In genomic region chr1:6183520-6183989, GRCh38 we compare ENCODE assay signal across 13 cellular contexts. TPM values are rescaled to one million over a fixed set of nuclear protein-coding genes. Genes with fewer than 3 reads are reported as not detected.
DNase-seq lines count a peak whose midpoint lies in the region; ATAC-seq and TF ChIP-seq lines count a peak whose summit lies in the region.
"Had no signal": no experiment of that assay in that cellular context is flagged by ENCODE, and none has a peak within 500 bp of the region (broad histone marks: within the 10 kb centered on the region; RNA-seq: fewer than 3 reads in every experiment).

No MANE protein-coding gene starts in this region.

- H3K9me3 ChIP-seq in OCI-LY1 (ENCODE audit: low read length) = no peaks in the 10 kb centered on the region
- H3K9me3 ChIP-seq in adrenal gland (replicated peaks in 1 of 3) = no peaks in the 10 kb centered on the region
- no peaks in the 10 kb centered on the region for H3K9me3 ChIP-seq in uterus
- H3K9me3 ChIP-seq: right lobe of liver had no signal

- no peaks in the 10 kb centered on the region for H3F3A ChIP-seq in OCI-LY1 (ENCODE audit: insufficient read depth, low read length)

- H3K9me3 Mint-ChIP-seq in chondrocyte (ENCODE audit: low read depth) = no peaks in the 10 kb centered on the region
- H3K9me3 Mint-ChIP-seq: mesothelial cell of epicardium had no signal

- intact Hi-C loops in adrenal gland (cut with DNase I) (no loop called here), uterus (cut with DNase I; ENCODE audit: low total_unique reads) (no loop called here)

- H3K9ac ChIP-seq in OCI-LY1 (ENCODE audit: low read length) = no peak overlapping the region

- no peaks in the 10 kb centered on the region for H3K79me2 ChIP-seq in OCI-LY1 (ENCODE audit: insufficient read depth, low read length)

- H3K27ac Mint-ChIP-seq in chondrocyte (ENCODE audit: unreplicated experiment) = no peak overlapping the region

- H3K27me3 ChIP-seq in OCI-LY1 (ENCODE audit: insufficient read depth, low read length) (no peaks in the 10 kb centered on the region; the same call in 1 of the 2 replicates), adrenal gland (peaks cover 22% of the 10 kb centered on the region), uterus (peaks cover 4 to 5% of the 10 kb centered on the region in 2 donors)

- H3K4me3 ChIP-seq in OCI-LY1 (ENCODE audit: low read depth, low read length, poor library complexity, severe bottlenecking) (no peak overlapping the region), adrenal gland (no peak overlapping the region), uterus (no peak overlapping the region)
- H3K4me3 ChIP-seq: right lobe of liver had no signal

- TF ChIP-seq POLR2A in adrenal gland (IDR thresholded peaks at IDR 0.05) (no peak), uterus (IDR thresholded peaks at IDR 0.05) (no peak)

- H3K27me3 Mint-ChIP-seq in chondrocyte (ENCODE audit: low read depth) = peaks cover 6% of the 10 kb centered on the region

- ATAC-seq in HG03457 (IDR thresholded peaks at IDR 0.05; ENCODE audit: unreplicated experiment) = no peak

- WGBS in adrenal gland, 4 donors = 46 to 57% (median 51%) methylated on average over 6 of the region's 6 CpGs

- no peaks in the 10 kb centered on the region for H3K9me2 ChIP-seq in OCI-LY1 (ENCODE audit: low read depth, low read length)

- H2AFZ ChIP-seq in OCI-LY1 (ENCODE audit: low read length) = no peak overlapping the region

- DNase-seq in 8988T (peak; percentile 18), EL (peak; percentile 47), chondrocyte (ENCODE audit: low spot score) (no peak), adrenal gland (no peak), HEK293T (ENCODE audit: extremely low spot score) (no peak), uterus (no peak)
- DNase-seq: NCI-H1048, NCI-H748 treated with DMSO at 0.1 percent for 48 hours, right lobe of liver had no signal

- H3K4me1 Mint-ChIP-seq in chondrocyte (ENCODE audit: low read depth) = peaks cover 36% of the 10 kb centered on the region

- H3K4me1 ChIP-seq in OCI-LY1 (ENCODE audit: insufficient read depth, low read length, severe bottlenecking) = no peaks in the 10 kb centered on the region
- peaks cover 0 to 8% of the 10 kb centered on the region in 2 donors for H3K4me1 ChIP-seq in adrenal gland (replicated peaks in 1 of 2)
- peaks cover 0 to 22% of the 10 kb centered on the region in 2 donors for H3K4me1 ChIP-seq in uterus

- POLR2A ChIA-PET in HEK293T (lab: Yijun Ruan, JAX) = no interaction called here

- H3K36me3 ChIP-seq in OCI-LY1 (ENCODE audit: insufficient read depth, low read length) = peaks cover 43% of the 10 kb centered on the region
- H3K36me3 ChIP-seq in adrenal gland (replicated peaks in 1 of 2) = peaks cover 0 to 24% of the 10 kb centered on the region in 2 donors
- H3K36me3 ChIP-seq in uterus = no peaks in the 10 kb centered on the region

- no peaks in the 10 kb centered on the region for H4K20me1 ChIP-seq in OCI-LY1 (ENCODE audit: insufficient read depth, low read length)

- no peak overlapping the region for H3K4me2 ChIP-seq in OCI-LY1 (ENCODE audit: low read length)

- peak; percentile 23; the same call in 1 of the 2 replicates for TF ChIP-seq CTCF in OCI-LY1 (IDR thresholded peaks at IDR 0.05; ENCODE audit: low read length)
- TF ChIP-seq CTCF in chondrocyte (IDR thresholded peaks at IDR 0.05) = peak; percentile 36
- no peak for TF ChIP-seq CTCF in adrenal gland (IDR thresholded peaks at IDR 0.05)
- TF ChIP-seq CTCF in uterus (IDR thresholded peaks at IDR 0.05) = no peak

- H3K27ac ChIP-seq in OCI-LY1 (ENCODE audit: low read depth, low read length, poor library complexity, severe bottlenecking) = no peak overlapping the region
- H3K27ac ChIP-seq in adrenal gland = no peak overlapping the region
- no peak overlapping the region for H3K27ac ChIP-seq in uterus
- H3K27ac ChIP-seq: C4-2B, right lobe of liver had no signal

- CTCF ChIA-PET in HEK293T (lab: Yijun Ruan, JAX) = interaction anchor here (1.6 kb wide), 1 partner anchor 22 kb away, joined by 5 read pairs; the partner anchor contains the start of gene RNF207

- no peak overlapping the region for H3K4me3 Mint-ChIP-seq in chondrocyte (ENCODE audit: unreplicated experiment)
- H3K4me3 Mint-ChIP-seq: mesothelial cell of epicardium had no signal

- H3K36me3 Mint-ChIP-seq in chondrocyte (ENCODE audit: low read depth) = peaks cover 11% of the 10 kb centered on the region

TF ChIP-seq in HEK293T, 16 proteins besides CTCF, POLR2A, EP300 and RAD21:
- no peak for TF ChIP-seq TARDBP (IDR thresholded peaks at IDR 0.05)
- no peak for TF ChIP-seq L3MBTL2 (conservative IDR thresholded peaks at IDR 0.05)
- no peak for TF ChIP-seq NFRKB (IDR thresholded peaks at IDR 0.05)
- no peak for TF ChIP-seq CTBP1 (IDR thresholded peaks at IDR 0.05; ENCODE audit: borderline replicate concordance)
- TF ChIP-seq ZNF384 (IDR thresholded peaks at IDR 0.05) = no peak
- TF ChIP-seq FOXM1 (IDR thresholded peaks at IDR 0.05; ENCODE audit: borderline replicate concordance) = no peak
- TF ChIP-seq BHLHE40 (IDR thresholded peaks at IDR 0.05; ENCODE audit: borderline replicate concordance) = no peak
- TF ChIP-seq SP1 (IDR thresholded peaks at IDR 0.05) = no peak
- TF ChIP-seq ARNT (IDR thresholded peaks at IDR 0.05) = no peak
- TF ChIP-seq FOXA1 (IDR thresholded peaks at IDR 0.05) = no peak
- no peak for TF ChIP-seq FOXK2 (IDR thresholded peaks at IDR 0.05)
- TF ChIP-seq, protein P1, sequence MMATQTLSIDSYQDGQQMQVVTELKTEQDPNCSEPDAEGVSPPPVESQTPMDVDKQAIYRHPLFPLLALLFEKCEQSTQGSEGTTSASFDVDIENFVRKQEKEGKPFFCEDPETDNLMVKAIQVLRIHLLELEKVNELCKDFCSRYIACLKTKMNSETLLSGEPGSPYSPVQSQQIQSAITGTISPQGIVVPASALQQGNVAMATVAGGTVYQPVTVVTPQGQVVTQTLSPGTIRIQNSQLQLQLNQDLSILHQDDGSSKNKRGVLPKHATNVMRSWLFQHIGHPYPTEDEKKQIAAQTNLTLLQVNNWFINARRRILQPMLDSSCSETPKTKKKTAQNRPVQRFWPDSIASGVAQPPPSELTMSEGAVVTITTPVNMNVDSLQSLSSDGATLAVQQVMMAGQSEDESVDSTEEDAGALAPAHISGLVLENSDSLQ (IDR thresholded peaks at IDR 0.05) = no peak
- no peak for TF ChIP-seq SUZ12 (IDR thresholded peaks at IDR 0.05)
- TF ChIP-seq ELF4 (IDR thresholded peaks at IDR 0.05) = no peak
- no peak for TF ChIP-seq LEF1 (IDR thresholded peaks at IDR 0.05; ENCODE audit: borderline replicate concordance)
- TF ChIP-seq HDGF (IDR thresholded peaks at IDR 0.05; ENCODE audit: borderline replicate concordance) = no peak
TF ChIP-seq in HEK293T: peak in this region for 0.

RNA-seq across cellular contexts. Expression of gene CHD5, which starts 3.4 kb away (rescaled TPM):
- total RNA-seq in chondrocyte = 0.23 to 1.0 TPM (median 0.42 TPM) in 3 replicates
- total RNA-seq in adrenal gland = 1 to 10 TPM in 3 of 8 donors, under 1 TPM in 3, not detected in 2; 0.07 to 8.9 (median 1.4) TPM
- polyA plus RNA-seq in adrenal gland = 10 to 100 TPM in 1 of 3 donors, 1 to 10 TPM in 2; 1.8 to 56.5 (median 4.9) TPM
- total RNA-seq in uterus = 1 to 10 TPM in 1 of 4 donors, under 1 TPM in 1, not detected in 2; 0.69 to 1.3 TPM
- total RNA-seq: right lobe of liver had no signal

RNA-seq across cellular contexts. Expression of gene RPL22, which starts 15.8 kb away (rescaled TPM):
- total RNA-seq in chondrocyte (208 to 243 TPM (median 220 TPM) in 3 replicates), adrenal gland (100 to 1,000 TPM in 6 of 8 donors, 10 to 100 TPM in 2; 78.5 to 350 (median 225) TPM), uterus (100 to 1,000 TPM; 140 to 543 (median 252) TPM)
- polyA plus RNA-seq in adrenal gland = 100 to 1,000 TPM; 737 to 898 (median 819) TPM

RNA-seq across cellular contexts. Expression of gene RNF207, which starts 22.4 kb away (rescaled TPM):
- total RNA-seq in chondrocyte = 15.6 to 19.9 TPM (median 17.9 TPM) in 3 replicates
- total RNA-seq in adrenal gland = 10 to 100 TPM in 5 of 8 donors, 1 to 10 TPM in 3; 2.2 to 16.5 (median 11.3) TPM
- polyA plus RNA-seq in adrenal gland = 10 to 100 TPM in 2 of 3 donors, 1 to 10 TPM in 1; 3.8 to 47.4 (median 17.1) TPM
- 10 to 100 TPM in 3 of 4 donors, 1 to 10 TPM in 1; 2.1 to 41.1 (median 20.5) TPM for total RNA-seq in uterus

RNA-seq across cellular contexts. Expression of gene ICMT, which starts 52.2 kb away (rescaled TPM):
- total RNA-seq in chondrocyte (72.7 to 94.2 TPM (median 73.1 TPM) in 3 replicates), adrenal gland (10 to 100 TPM; 42.0 to 89.2 (median 67.8) TPM), uterus (10 to 100 TPM; 15.6 to 87.4 (median 57.7) TPM)
- 10 to 100 TPM; 12.6 to 98.0 (median 17.0) TPM for polyA plus RNA-seq in adrenal gland

Comparison
In these comparisons a context has a peak if more than half of its experiments do, and no peak if none do; other contexts are left out.
1. DNase-seq: peak in 8988T (single experiment) and EL (single experiment); none in chondrocyte (single experiment), adrenal gland (0 of 7), HEK293T (single experiment) and uterus (0 of 2).
2. CTCF ChIP-seq: peak in OCI-LY1 (single experiment) and chondrocyte (single experiment); none in adrenal gland (0 of 6) and uterus (0 of 4).